Comparison of ENCODE assay signal across 19 cellular contexts in the genomic region with DNA sequence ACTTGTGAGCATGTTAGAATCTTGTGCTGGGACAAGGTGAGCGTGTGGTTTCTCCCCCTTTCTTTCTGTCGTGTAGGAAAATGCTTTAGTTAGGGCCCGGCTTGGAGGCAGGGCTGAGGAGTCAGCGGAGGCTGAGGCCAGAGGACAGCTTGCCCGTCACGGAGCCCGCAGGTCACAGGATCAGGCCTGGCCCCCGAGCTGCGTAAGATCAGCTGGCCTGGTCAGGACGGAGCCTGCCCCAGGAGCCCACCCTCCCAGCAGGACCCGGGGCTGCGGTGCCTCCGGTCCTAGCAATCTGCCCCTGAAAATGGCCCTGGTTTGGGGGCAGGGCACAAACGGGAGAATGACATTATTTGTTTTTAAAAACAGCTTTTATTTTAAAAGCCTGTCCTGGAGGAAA. TPM values are rescaled to one million over a fixed set of nuclear protein-coding genes. Genes with fewer than 3 reads are reported as not detected.
"Had no signal": no experiment of that assay in that cellular context is flagged by ENCODE, and none has a peak within 500 bp of the region (broad histone marks: within the 10 kb centered on the region; RNA-seq: fewer than 3 reads in every experiment).

No MANE protein-coding gene starts in this region.

- FAIRE-seq: bronchial epithelial cell had no signal

- H3K9me3 ChIP-seq: heart right ventricle, sigmoid colon, testis had no signal

- H3K36me3 ChIP-seq: heart right ventricle, sigmoid colon had no signal

- H3K4me3 ChIP-seq: heart right ventricle, lung, sigmoid colon, smooth muscle cell, testis had no signal

- H3K27me3 ChIP-seq: testis had no signal

- H3K27ac ChIP-seq: testis had no signal

- DNase-seq: activated CD4-positive, alpha-beta memory T cell treated with anti-CD3 and anti-CD28 coated beads for 36 hours; activated CD4-positive, alpha-beta T cell treated with anti-CD3 and anti-CD28 coated beads for 48 hours; activated gamma-delta T cell; activated naive CD4-positive, alpha-beta T cell treated with anti-CD3 and anti-CD28 coated beads, Interleukin-2, amount 50 U/mL, for 16 hours; effector CD8-positive, alpha-beta T cell; erythroblast; heart right ventricle; islet precursor cell; naive thymus-derived CD8-positive, alpha-beta T cell; occipital lobe; sigmoid colon; stimulated activated CD4-positive, alpha-beta T cell treated with anti-CD3 and anti-CD28 coated beads, Interleukin-15, amount 100 ng/mL, for 24 hours; stimulated activated CD8-positive, alpha-beta memory T cell treated with anti-CD3 and anti-CD28 coated beads, Interleukin-4, amount 100 ng/mL, for 48 hours; stimulated activated naive B cell treated with anti-CD40 and anti-IgM and Interleukin-4, amounts not matched to agents 10 μg/mL and 1 μg/mL and 100 μg/mL, for 72 hours; T-helper 17 cell; testis had no signal

- ATAC-seq: heart right ventricle; naive thymus-derived CD8-positive, alpha-beta T cell; stimulated activated naive B cell treated with anti-CD40 and anti-IgM and Interleukin-4, amounts not matched to agents 10 μg/mL and 1 μg/mL and 100 μg/mL, for 72 hours; T-helper 17 cell had no signal

- H3K4me2 ChIP-seq: smooth muscle cell had no signal

RNA-seq across cellular contexts. Expression of a gene that starts 52.0 kb away (rescaled TPM):
- total RNA-seq: activated CD4-positive, alpha-beta memory T cell treated with anti-CD3 and anti-CD28 coated beads for 36 hours; naive thymus-derived CD8-positive, alpha-beta T cell; T-helper 17 cell had no signal
- polyA plus RNA-seq: naive thymus-derived CD8-positive, alpha-beta T cell had no signal
